In genomic region chr2:40271066-40271465, GRCh38 we compare ENCODE assay signal across 25 cellular contexts.
"Had no signal": no experiment of that assay in that cellular context is flagged by ENCODE, and none has a peak within 500 bp of the region (broad histone marks: within the 10 kb centered on the region; RNA-seq: fewer than 3 reads in every experiment).

No MANE protein-coding gene starts in this region.

- H3K4me1 Mint-ChIP-seq: central memory CD8-positive, alpha-beta T cell; naive thymus-derived CD4-positive, alpha-beta T cell; T-cell had no signal

- H3K9me3 Mint-ChIP-seq: activated naive CD4-positive, alpha-beta T cell treated with anti-CD3 and anti-CD28 coated beads, Interleukin-2, amount 50 U/mL, for 72 hours; central memory CD8-positive, alpha-beta T cell; stimulated activated memory B cell treated with anti-CD40 and anti-IgM and Interleukin-4, amounts not matched to agents 10 μg/mL and 1 μg/mL and 100 μg/mL, for 72 hours; T-cell; T-helper 2 cell treated with Interferon-gamma antibody and Interleukin-4, amounts not matched to agents 5 μg/mL and 100 μg/mL, for 36 hours had no signal

- ATAC-seq: activated naive CD4-positive, alpha-beta T cell treated with anti-CD3 and anti-CD28 coated beads, Interleukin-2, amount 50 U/mL, for 72 hours; gastroesophageal sphincter; left colon; lower lobe of right lung; naive thymus-derived CD4-positive, alpha-beta T cell; psoas muscle; stimulated activated memory B cell treated with anti-CD40 and anti-IgM and Interleukin-4, amounts not matched to agents 10 μg/mL and 1 μg/mL and 100 μg/mL, for 72 hours; T-cell had no signal

- H3K9me3 ChIP-seq: ascending aorta, esophagus squamous epithelium, gastroesophageal sphincter, lower lobe of right lung, psoas muscle, right atrium auricular region, stomach, vagina had no signal

- H3K27ac Mint-ChIP-seq: activated naive CD4-positive, alpha-beta T cell treated with anti-CD3 and anti-CD28 coated beads, Interleukin-2, amount 50 U/mL, for 72 hours; naive thymus-derived CD4-positive, alpha-beta T cell; stimulated activated memory B cell treated with anti-CD40 and anti-IgM and Interleukin-4, amounts not matched to agents 10 μg/mL and 1 μg/mL and 100 μg/mL, for 72 hours; T-cell; T-helper 2 cell treated with Interferon-gamma antibody and Interleukin-4, amounts not matched to agents 5 μg/mL and 100 μg/mL, for 36 hours had no signal

- H3K4me3 Mint-ChIP-seq: central memory CD8-positive, alpha-beta T cell; naive thymus-derived CD4-positive, alpha-beta T cell; stimulated activated memory B cell treated with anti-CD40 and anti-IgM and Interleukin-4, amounts not matched to agents 10 μg/mL and 1 μg/mL and 100 μg/mL, for 72 hours; T-cell; T-helper 2 cell treated with Interferon-gamma antibody and Interleukin-4, amounts not matched to agents 5 μg/mL and 100 μg/mL, for 36 hours had no signal

- H3K27me3 Mint-ChIP-seq: central memory CD8-positive, alpha-beta T cell; stimulated activated memory B cell treated with anti-CD40 and anti-IgM and Interleukin-4, amounts not matched to agents 10 μg/mL and 1 μg/mL and 100 μg/mL, for 72 hours; T-cell had no signal

- H3K27ac ChIP-seq: ascending aorta, brain microvascular endothelial cell, coronary artery, esophagus squamous epithelium, lower lobe of right lung, psoas muscle, right atrium auricular region, skin epidermis, stomach, vagina, WERI-Rb-1 had no signal

- DNase-seq: activated T-cell treated with anti-CD3 and anti-CD28 coated beads, Interleukin-2, amount 50 U/mL, for 1 hour; brain microvascular endothelial cell; esophagus squamous epithelium; head of caudate nucleus; islet precursor cell; left colon; lower lobe of right lung; naive thymus-derived CD4-positive, alpha-beta T cell; psoas muscle; stimulated activated CD4-positive, alpha-beta T cell treated with anti-CD3 and anti-CD28 coated beads, Interleukin-2, amount 100 ng/mL, for 24 hours; stomach; T-cell; trophoblast cell; WERI-Rb-1 had no signal

- H3K36me3 Mint-ChIP-seq: activated naive CD4-positive, alpha-beta T cell treated with anti-CD3 and anti-CD28 coated beads, Interleukin-2, amount 50 U/mL, for 72 hours; naive thymus-derived CD4-positive, alpha-beta T cell; stimulated activated memory B cell treated with anti-CD40 and anti-IgM and Interleukin-4, amounts not matched to agents 10 μg/mL and 1 μg/mL and 100 μg/mL, for 72 hours; T-cell had no signal

- H3K36me3 ChIP-seq: ascending aorta, brain microvascular endothelial cell, esophagus squamous epithelium, gastroesophageal sphincter, lower lobe of right lung, right atrium auricular region, stomach, vagina, WERI-Rb-1 had no signal

- H3K4me3 ChIP-seq: ascending aorta, coronary artery, esophagus squamous epithelium, gastroesophageal sphincter, lower lobe of right lung, psoas muscle, right atrium auricular region, skin epidermis, stomach, vagina had no signal

- H3K27me3 ChIP-seq: ascending aorta, brain microvascular endothelial cell, esophagus squamous epithelium, gastroesophageal sphincter, right atrium auricular region, stomach, vagina had no signal

- FAIRE-seq: TTC549 had no signal

- H3K4me1 ChIP-seq: lower lobe of right lung, psoas muscle had no signal
